ENCODE assay signal across 23 cellular contexts in genomic region chr13:41503386-41503785, GRCh38. TPM values are rescaled to one million over a fixed set of nuclear protein-coding genes. Genes with fewer than 3 reads are reported as not detected.
DNase-seq lines count a peak whose midpoint lies in the region; ATAC-seq and TF ChIP-seq lines count a peak whose summit lies in the region.
"Had no signal": no experiment of that assay in that cellular context is flagged by ENCODE, and none has a peak within 500 bp of the region (broad histone marks: within the 10 kb centered on the region; RNA-seq: fewer than 3 reads in every experiment).

No MANE protein-coding gene starts in this region.

- peak overlapping the region; percentile 28 for H3K27ac Mint-ChIP-seq in activated naive CD8-positive, alpha-beta T cell
- no peak overlapping the region for H3K27ac Mint-ChIP-seq in activated naive CD8-positive, alpha-beta T cell treated with anti-CD3 and anti-CD28 coated beads for 36 hours
- H3K27ac Mint-ChIP-seq: B cell had no signal

- no peaks in the 10 kb centered on the region for H3K4me1 ChIP-seq in transverse colon

- intact Hi-C loops in transverse colon (cut with DNase I; ENCODE audit: low total_unique reads), result no loop called here
- intact Hi-C loops in left cardiac atrium (cut with DNase I), result no loop called here

- no peak for ATAC-seq in activated T-cell treated with anti-CD3 and anti-CD28 coated beads, Interleukin-2, amount 50 U/mL, for 4 hours
- no peak for ATAC-seq in left cardiac atrium

- H3K9me3 Mint-ChIP-seq in activated naive CD8-positive, alpha-beta T cell (ENCODE audit: low read depth), result peaks cover 5% of the 10 kb centered on the region
- H3K9me3 Mint-ChIP-seq in activated naive CD8-positive, alpha-beta T cell treated with anti-CD3 and anti-CD28 coated beads for 36 hours, result peaks cover 8% of the 10 kb centered on the region
- H3K9me3 Mint-ChIP-seq in activated T-cell treated with anti-CD3 and anti-CD28 coated beads, Interleukin-2, amount 50 U/mL, for 4 hours, result peaks cover 9% of the 10 kb centered on the region

- no peak for DNase-seq in activated naive CD8-positive, alpha-beta T cell treated with anti-CD3 and anti-CD28 coated beads for 36 hours
- DNase-seq in NAMALWA (ENCODE audit: low spot score) (peak; percentile 48), germinal center (ENCODE audit: low spot score) (peak; percentile 61), transverse colon (no peak), NK-92 (lab: John Stamatoyannopoulos, UW; ENCODE audit: unreplicated experiment) (no peak), left cardiac atrium (no peak)
- DNase-seq in activated T-cell treated with anti-CD3 and anti-CD28 coated beads, Interleukin-2, amount 50 U/mL, for 4 hours, result no peak
- DNase-seq: Calu3, KG1, NCI-H1105 treated with DMSO at 0.1 percent for 48 hours, NCI-H146, NCI-H1930, NCI-H446 treated with DMSO at 0.1 percent for 48 hours, NCI-H82, OCI-M1, SIG-M5, SW 1271 had no signal

- 88% methylated on average over 2 of the region's 2 CpGs; no CpG with 5 or more reads in 1 of the 2 donors for WGBS in transverse colon (ENCODE audit: low coverage in 1 of 2), 2 donors

- H3K4me3 Mint-ChIP-seq in activated naive CD8-positive, alpha-beta T cell, result no peak overlapping the region
- no peak overlapping the region for H3K4me3 Mint-ChIP-seq in activated naive CD8-positive, alpha-beta T cell treated with anti-CD3 and anti-CD28 coated beads for 36 hours
- no peak overlapping the region for H3K4me3 Mint-ChIP-seq in activated T-cell treated with anti-CD3 and anti-CD28 coated beads, Interleukin-2, amount 50 U/mL, for 4 hours

- TF ChIP-seq CTCF in transverse colon (IDR thresholded peaks at IDR 0.05), result no peak

- H3K27me3 ChIP-seq in transverse colon, result no peaks in the 10 kb centered on the region
- H3K27me3 ChIP-seq: Peyer's patch had no signal

- H3K27me3 Mint-ChIP-seq in activated naive CD8-positive, alpha-beta T cell, result no peaks in the 10 kb centered on the region
- no peaks in the 10 kb centered on the region for H3K27me3 Mint-ChIP-seq in activated naive CD8-positive, alpha-beta T cell treated with anti-CD3 and anti-CD28 coated beads for 36 hours
- H3K27me3 Mint-ChIP-seq in activated T-cell treated with anti-CD3 and anti-CD28 coated beads, Interleukin-2, amount 50 U/mL, for 4 hours (ENCODE audit: low read depth), result no peaks in the 10 kb centered on the region
- H3K27me3 Mint-ChIP-seq: B cell had no signal

- peaks cover 7% of the 10 kb centered on the region for H3K36me3 Mint-ChIP-seq in activated naive CD8-positive, alpha-beta T cell
- H3K36me3 Mint-ChIP-seq in activated naive CD8-positive, alpha-beta T cell treated with anti-CD3 and anti-CD28 coated beads for 36 hours, result peaks cover 7% of the 10 kb centered on the region
- H3K36me3 Mint-ChIP-seq in activated T-cell treated with anti-CD3 and anti-CD28 coated beads, Interleukin-2, amount 50 U/mL, for 4 hours (ENCODE audit: insufficient read depth), result peaks cover 3% of the 10 kb centered on the region

- no peak for TF ChIP-seq POLR2A in transverse colon (IDR thresholded peaks at IDR 0.05)

- TF ChIP-seq EP300 in transverse colon (IDR thresholded peaks at IDR 0.05; ENCODE audit: low read depth), result no peak

- H3K9me3 ChIP-seq in transverse colon, result no peaks in the 10 kb centered on the region
- H3K9me3 ChIP-seq: Peyer's patch had no signal

- peak overlapping the region in 1 of 4 donors; percentile 38 for H3K27ac ChIP-seq in transverse colon
- H3K27ac ChIP-seq: 22Rv1, C4-2B, SK-N-MC had no signal

- peaks cover 41% of the 10 kb centered on the region for H3K4me1 Mint-ChIP-seq in activated naive CD8-positive, alpha-beta T cell (ENCODE audit: low read depth)
- H3K4me1 Mint-ChIP-seq in activated naive CD8-positive, alpha-beta T cell treated with anti-CD3 and anti-CD28 coated beads for 36 hours, result peaks cover 45% of the 10 kb centered on the region
- peaks cover 47% of the 10 kb centered on the region for H3K4me1 Mint-ChIP-seq in activated T-cell treated with anti-CD3 and anti-CD28 coated beads, Interleukin-2, amount 50 U/mL, for 4 hours (ENCODE audit: low read depth)

- no peaks in the 10 kb centered on the region for H3K36me3 ChIP-seq in transverse colon
- H3K36me3 ChIP-seq: Peyer's patch had no signal

- no peak overlapping the region for H3K4me3 ChIP-seq in transverse colon
- H3K4me3 ChIP-seq: Peyer's patch, SK-N-MC had no signal

- in situ Hi-C loops in transverse colon (cut with MboI; ENCODE audit: low pct_ligation_motif_present in 1 of 4, low pct_unique_long_range_greater_than_20kb in 1 of 4, low sequenced_read_pairs in 3 of 4), result no loop called here

RNA-seq across cellular contexts. Expression of gene RGCC, which starts 46.0 kb away (rescaled TPM):
- 100 to 1,000 TPM; 111 to 117 TPM for total RNA-seq in activated naive CD8-positive, alpha-beta T cell treated with anti-CD3 and anti-CD28 coated beads for 36 hours
- 10 to 100 TPM in 3 of 4 donors, 1 to 10 TPM in 1; 5.6 to 54.1 (median 35.6) TPM for total RNA-seq in transverse colon
- 100 to 1,000 TPM; 163 to 216 (median 185) TPM for total RNA-seq in activated T-cell treated with anti-CD3 and anti-CD28 coated beads, Interleukin-2, amount 50 U/mL, for 4 hours
- total RNA-seq in left cardiac atrium, result 10 to 100 TPM; 40.8 to 43.2 TPM

Comparison
In these comparisons a context has a peak if more than half of its experiments do, and no peak if none do; other contexts are left out.
1. DNase-seq: peak in NAMALWA (single experiment) and germinal center (single experiment); none in activated naive CD8-positive, alpha-beta T cell treated with anti-CD3 and anti-CD28 coated beads for 36 hours (single experiment), transverse colon (single experiment), activated T-cell treated with anti-CD3 and anti-CD28 coated beads, Interleukin-2, amount 50 U/mL, for 4 hours (single experiment), NK-92 (single experiment) and left cardiac atrium (single experiment).